26 cellular contexts compared by ENCODE assay signal in genomic region chr5:59732301-59732700, GRCh38.
"Had no signal": no experiment of that assay in that cellular context is flagged by ENCODE, and none has a peak within 500 bp of the region (broad histone marks: within the 10 kb centered on the region; RNA-seq: fewer than 3 reads in every experiment).

No MANE protein-coding gene starts in this region.

- H3K36me3 ChIP-seq: ascending aorta, esophagus squamous epithelium, gastrocnemius medialis, spleen had no signal

- H3K9me3 ChIP-seq: ascending aorta, esophagus squamous epithelium, gastrocnemius medialis, spleen, testis had no signal

- H3K79me2 ChIP-seq: parathyroid adenoma had no signal

- H3K4me1 Mint-ChIP-seq: activated CD4-positive, alpha-beta memory T cell treated with anti-CD3 and anti-CD28 coated beads, Interleukin-2, amount 10 ng/mL, durations not matched to agents 7 days and 5 days; activated CD4-positive, alpha-beta T cell treated with anti-CD3 and anti-CD28 coated beads, Interleukin-2, amount 10 ng/mL, durations not matched to agents 24 days and 14 days; activated naive CD4-positive, alpha-beta T cell treated with anti-CD3 and anti-CD28 coated beads, Interleukin-2, amount 10 ng/mL, durations not matched to agents 7 days and 5 days; activated naive CD8-positive, alpha-beta T cell treated with anti-CD3 and anti-CD28 coated beads, Interleukin-2, amount 10 ng/mL, durations not matched to agents 7 days and 5 days had no signal

- H3K9me3 Mint-ChIP-seq: activated CD4-positive, alpha-beta memory T cell treated with anti-CD3 and anti-CD28 coated beads, Interleukin-2, amount 10 ng/mL, durations not matched to agents 7 days and 5 days; activated CD4-positive, alpha-beta T cell treated with anti-CD3 and anti-CD28 coated beads, Interleukin-2, amount 10 ng/mL, durations not matched to agents 24 days and 14 days; activated naive CD4-positive, alpha-beta T cell treated with anti-CD3 and anti-CD28 coated beads, Interleukin-2, amount 10 ng/mL, durations not matched to agents 7 days and 5 days; activated naive CD8-positive, alpha-beta T cell treated with anti-CD3 and anti-CD28 coated beads, Interleukin-2, amount 10 ng/mL, durations not matched to agents 7 days and 5 days; activated T-cell treated with anti-CD3 and anti-CD28 coated beads, Interleukin-2, amount 50 U/mL, for 24 hours; brain; nephron had no signal

- H3K27ac Mint-ChIP-seq: activated CD4-positive, alpha-beta memory T cell treated with anti-CD3 and anti-CD28 coated beads, Interleukin-2, amount 10 ng/mL, durations not matched to agents 7 days and 5 days; activated CD4-positive, alpha-beta T cell treated with anti-CD3 and anti-CD28 coated beads, Interleukin-2, amount 10 ng/mL, durations not matched to agents 24 days and 14 days; activated naive CD4-positive, alpha-beta T cell treated with anti-CD3 and anti-CD28 coated beads, Interleukin-2, amount 10 ng/mL, durations not matched to agents 7 days and 5 days; activated naive CD8-positive, alpha-beta T cell treated with anti-CD3 and anti-CD28 coated beads, Interleukin-2, amount 10 ng/mL, durations not matched to agents 7 days and 5 days; activated T-cell treated with anti-CD3 and anti-CD28 coated beads, Interleukin-2, amount 50 U/mL, for 24 hours; nephron had no signal

- H3K4me1 ChIP-seq: ascending aorta, esophagus squamous epithelium, gastrocnemius medialis, parathyroid adenoma, spleen, testis had no signal

- H3K27me3 Mint-ChIP-seq: activated naive CD4-positive, alpha-beta T cell treated with anti-CD3 and anti-CD28 coated beads, Interleukin-2, amount 10 ng/mL, durations not matched to agents 7 days and 5 days; activated T-cell treated with anti-CD3 and anti-CD28 coated beads, Interleukin-2, amount 50 U/mL, for 24 hours; brain had no signal

- H3K27me3 ChIP-seq: ascending aorta, esophagus squamous epithelium, gastrocnemius medialis, spleen, testis had no signal

- H3K27ac ChIP-seq: ascending aorta, coronary artery, esophagus squamous epithelium, gastrocnemius medialis, parathyroid adenoma, spleen, testis had no signal

- ATAC-seq: gastrocnemius medialis, left lobe of liver, right cardiac atrium had no signal

- H3K36me3 Mint-ChIP-seq: activated naive CD4-positive, alpha-beta T cell treated with anti-CD3 and anti-CD28 coated beads, Interleukin-2, amount 10 ng/mL, durations not matched to agents 7 days and 5 days; activated naive CD8-positive, alpha-beta T cell treated with anti-CD3 and anti-CD28 coated beads, Interleukin-2, amount 10 ng/mL, durations not matched to agents 7 days and 5 days; brain had no signal

- H3K4me3 Mint-ChIP-seq: activated CD4-positive, alpha-beta memory T cell treated with anti-CD3 and anti-CD28 coated beads, Interleukin-2, amount 10 ng/mL, durations not matched to agents 7 days and 5 days; activated CD4-positive, alpha-beta T cell treated with anti-CD3 and anti-CD28 coated beads, Interleukin-2, amount 10 ng/mL, durations not matched to agents 24 days and 14 days; activated naive CD4-positive, alpha-beta T cell treated with anti-CD3 and anti-CD28 coated beads, Interleukin-2, amount 10 ng/mL, durations not matched to agents 7 days and 5 days; activated naive CD8-positive, alpha-beta T cell treated with anti-CD3 and anti-CD28 coated beads, Interleukin-2, amount 10 ng/mL, durations not matched to agents 7 days and 5 days; activated T-cell treated with anti-CD3 and anti-CD28 coated beads, Interleukin-2, amount 50 U/mL, for 24 hours; brain; nephron had no signal

- DNase-seq: activated CD4-positive, alpha-beta memory T cell treated with anti-CD3 and anti-CD28 coated beads, Interleukin-2, amount 10 ng/mL, durations not matched to agents 7 days and 5 days; activated CD4-positive, alpha-beta T cell treated with anti-CD3 and anti-CD28 coated beads, Interleukin-2, amount 10 ng/mL, durations not matched to agents 24 days and 14 days; activated CD4-positive, CD25-positive, alpha-beta regulatory T cell treated with anti-CD3 and anti-CD28 coated beads, Interleukin-2, amount 50 U/mL, for 72 hours; activated CD8-positive, alpha-beta memory T cell treated with anti-CD3 and anti-CD28 coated beads, Interleukin-2, amount 50 U/mL, for 48 hours; activated gamma-delta T cell; activated naive CD4-positive, alpha-beta T cell treated with anti-CD3 and anti-CD28 coated beads, Interleukin-2, amount 10 ng/mL, durations not matched to agents 7 days and 5 days; activated naive CD8-positive, alpha-beta T cell treated with anti-CD3 and anti-CD28 coated beads, Interleukin-2, amount 10 ng/mL, durations not matched to agents 7 days and 5 days; activated T-cell treated with anti-CD3 and anti-CD28 coated beads, Interleukin-2, amount 50 U/mL, for 24 hours; esophagus squamous epithelium; gastrocnemius medialis; head of caudate nucleus; kidney glomerular epithelial cell; occipital lobe; right cardiac atrium; spleen; stimulated activated naive CD4-positive, alpha-beta T cell treated with Interleukin-2 at 50 U/mL for 16 hours; T-helper 2 cell; testis; trophoblast cell had no signal

- H3K9ac ChIP-seq: parathyroid adenoma had no signal

- H3K4me3 ChIP-seq: ascending aorta, coronary artery, esophagus squamous epithelium, gastrocnemius medialis, lung, spleen, testis had no signal

- H2AFZ ChIP-seq: parathyroid adenoma had no signal
